1 cellular context compared by ENCODE assay signal in the genomic region with DNA sequence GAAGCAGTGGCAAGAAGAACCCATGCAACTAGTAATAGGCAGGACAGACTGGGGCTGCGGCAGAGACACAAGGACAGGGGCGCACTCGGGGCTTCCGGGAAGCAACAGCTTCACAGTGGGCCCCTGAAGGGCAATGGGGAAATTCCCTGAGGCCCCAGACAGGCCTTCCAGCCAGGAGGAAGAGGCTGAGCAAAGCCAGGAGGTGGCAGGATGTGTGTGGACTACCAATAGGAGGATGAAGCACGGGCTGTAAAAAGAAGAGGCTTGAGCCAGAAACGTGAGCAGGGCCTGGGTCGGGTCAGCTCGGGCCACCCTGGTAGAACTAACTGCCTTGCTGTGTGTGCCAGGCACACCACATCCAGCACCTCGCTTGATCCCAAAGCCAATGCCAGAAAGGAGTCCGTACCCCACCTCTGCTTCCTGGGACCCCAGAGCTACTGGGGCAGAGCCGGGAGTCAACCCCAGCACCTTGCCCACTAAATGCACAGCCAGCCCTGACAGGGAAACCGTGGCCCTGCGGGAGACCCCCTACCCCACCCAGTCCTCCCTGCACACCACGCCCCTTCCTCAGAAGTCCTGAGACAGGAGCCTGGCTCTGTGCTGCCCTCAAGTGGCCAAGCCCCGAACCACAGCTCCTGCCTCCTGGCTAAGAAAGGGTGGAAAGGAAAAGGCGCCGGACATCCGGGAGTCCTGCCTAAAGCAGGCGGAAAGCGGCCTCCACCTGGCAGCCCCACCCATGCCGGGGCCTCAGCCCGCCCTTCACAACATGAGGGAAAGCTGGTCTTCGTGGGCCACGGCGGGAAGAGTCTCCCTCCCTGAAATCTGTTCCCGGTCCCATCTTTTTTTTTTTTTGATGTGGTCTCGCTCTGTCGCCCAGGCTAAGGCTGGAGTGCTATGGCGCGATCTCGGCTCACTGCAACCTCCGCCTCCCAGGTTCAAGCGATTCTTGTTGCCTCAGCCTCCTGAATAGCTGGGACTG.
A peak's percentile ranks its signal among the peaks of the same experiment; 100 is the strongest.
TF ChIP-seq lines count a peak whose summit lies in the region.

No MANE protein-coding gene starts in this region.

TF ChIP-seq in neural cell, 6 proteins besides CTCF, POLR2A, EP300 and RAD21:
- no peak for TF ChIP-seq EZH2 (IDR thresholded peaks at IDR 0.05; ENCODE audit: borderline replicate concordance, insufficient read depth, low read length, poor library complexity, severe bottlenecking)
- no peak for TF ChIP-seq TAF1 (IDR thresholded peaks at IDR 0.05; ENCODE audit: low read depth)
- TF ChIP-seq, protein P1, sequence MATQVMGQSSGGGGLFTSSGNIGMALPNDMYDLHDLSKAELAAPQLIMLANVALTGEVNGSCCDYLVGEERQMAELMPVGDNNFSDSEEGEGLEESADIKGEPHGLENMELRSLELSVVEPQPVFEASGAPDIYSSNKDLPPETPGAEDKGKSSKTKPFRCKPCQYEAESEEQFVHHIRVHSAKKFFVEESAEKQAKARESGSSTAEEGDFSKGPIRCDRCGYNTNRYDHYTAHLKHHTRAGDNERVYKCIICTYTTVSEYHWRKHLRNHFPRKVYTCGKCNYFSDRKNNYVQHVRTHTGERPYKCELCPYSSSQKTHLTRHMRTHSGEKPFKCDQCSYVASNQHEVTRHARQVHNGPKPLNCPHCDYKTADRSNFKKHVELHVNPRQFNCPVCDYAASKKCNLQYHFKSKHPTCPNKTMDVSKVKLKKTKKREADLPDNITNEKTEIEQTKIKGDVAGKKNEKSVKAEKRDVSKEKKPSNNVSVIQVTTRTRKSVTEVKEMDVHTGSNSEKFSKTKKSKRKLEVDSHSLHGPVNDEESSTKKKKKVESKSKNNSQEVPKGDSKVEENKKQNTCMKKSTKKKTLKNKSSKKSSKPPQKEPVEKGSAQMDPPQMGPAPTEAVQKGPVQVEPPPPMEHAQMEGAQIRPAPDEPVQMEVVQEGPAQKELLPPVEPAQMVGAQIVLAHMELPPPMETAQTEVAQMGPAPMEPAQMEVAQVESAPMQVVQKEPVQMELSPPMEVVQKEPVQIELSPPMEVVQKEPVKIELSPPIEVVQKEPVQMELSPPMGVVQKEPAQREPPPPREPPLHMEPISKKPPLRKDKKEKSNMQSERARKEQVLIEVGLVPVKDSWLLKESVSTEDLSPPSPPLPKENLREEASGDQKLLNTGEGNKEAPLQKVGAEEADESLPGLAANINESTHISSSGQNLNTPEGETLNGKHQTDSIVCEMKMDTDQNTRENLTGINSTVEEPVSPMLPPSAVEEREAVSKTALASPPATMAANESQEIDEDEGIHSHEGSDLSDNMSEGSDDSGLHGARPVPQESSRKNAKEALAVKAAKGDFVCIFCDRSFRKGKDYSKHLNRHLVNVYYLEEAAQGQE (IDR thresholded peaks at IDR 0.05; ENCODE audit: borderline replicate concordance), result no peak
- no peak for TF ChIP-seq POLR2AphosphoS5 (IDR thresholded peaks at IDR 0.05)
- TF ChIP-seq SMC3 (conservative IDR thresholded peaks at IDR 0.05; ENCODE audit: poor library complexity), result peak; percentile 63
TF ChIP-seq in neural cell: peak in this region for 1.
